ENCODE assay signal across 17 cellular contexts in genomic region chr1:77392486-77392885, GRCh38.
DNase-seq lines count a peak whose midpoint lies in the region; TF ChIP-seq lines count a peak whose summit lies in the region.
"Had no signal": no experiment of that assay in that cellular context is flagged by ENCODE, and none has a peak within 500 bp of the region (broad histone marks: within the 10 kb centered on the region; RNA-seq: fewer than 3 reads in every experiment).

No MANE protein-coding gene starts in this region.

- no peaks in the 10 kb centered on the region for H4K20me1 ChIP-seq in osteoblast (ENCODE audit: insufficient read depth, low read length)

- H3K4me1 ChIP-seq in osteoblast (ENCODE audit: insufficient read depth, low read length): peaks cover 31% of the 10 kb centered on the region
- H3K4me1 ChIP-seq: Caco-2 had no signal

- no peak overlapping the region for H3K4me2 ChIP-seq in osteoblast (ENCODE audit: insufficient read depth, low read length)
- H3K4me2 ChIP-seq: GM23338 had no signal

- DNase-seq in cerebellum (ENCODE audit: low spot score) (peak; percentile 7), dorsolateral prefrontal cortex (no peak), osteoblast (ENCODE audit: insufficient read length, low spot score, missing footprints) (no peak), DMS 273 treated with DMSO at 0.1 percent for 48 hours (lab: John Stamatoyannopoulos, UW) (no peak), AG08396 (ENCODE audit: low spot score) (no peak), NCI-H128 (lab: John Stamatoyannopoulos, UW; ENCODE audit: unreplicated experiment) (no peak), amniotic stem cell (lab: John Stamatoyannopoulos, UW) (no peak)
- DNase-seq: ACHN; AML-193; Caco-2; CD4-positive, alpha-beta T cell; DMS153; DMS79; GF-D8; HCEC 1CT had no signal

- no peaks in the 10 kb centered on the region for H3K9me3 ChIP-seq in osteoblast (ENCODE audit: low read depth, low read length)
- H3K9me3 ChIP-seq: Caco-2 had no signal

- H3K36me3 ChIP-seq in osteoblast (ENCODE audit: insufficient read depth, low read length): no peaks in the 10 kb centered on the region

- H2AFZ ChIP-seq in osteoblast (ENCODE audit: low read length): peak overlapping the region; percentile 58
- H2AFZ ChIP-seq: GM23338 had no signal

- H3K79me2 ChIP-seq in osteoblast (ENCODE audit: insufficient read depth, low read length): no peaks in the 10 kb centered on the region

- H3K27me3 ChIP-seq in dorsolateral prefrontal cortex: no peaks in the 10 kb centered on the region
- no peaks in the 10 kb centered on the region for H3K27me3 ChIP-seq in osteoblast (ENCODE audit: insufficient read depth, low read length)

- intact Hi-C loops in dorsolateral prefrontal cortex (cut with DNase I): no loop called here

- H3K27ac ChIP-seq in dorsolateral prefrontal cortex (peak overlapping the region; percentile 2 to 99 (median 93)), osteoblast (ENCODE audit: low read depth, low read length) (no peak overlapping the region)
- H3K27ac ChIP-seq: C4-2B had no signal

- no peak overlapping the region for H3K4me3 ChIP-seq in dorsolateral prefrontal cortex
- no peak overlapping the region for H3K4me3 ChIP-seq in osteoblast (ENCODE audit: insufficient read depth, low read length)
- H3K4me3 ChIP-seq: GM23338 had no signal

- TF ChIP-seq CTCF in dorsolateral prefrontal cortex (IDR thresholded peaks at IDR 0.05 in 54 of 56, conservative IDR thresholded peaks at IDR 0.05 in 2 of 56; ENCODE audit: low read depth in 1 of 56, partially characterized antibody in 56 of 56) (no peak), osteoblast (IDR thresholded peaks at IDR 0.05; ENCODE audit: extremely low read depth, low read depth, low read length) (no peak)
